7 cellular contexts compared by ENCODE assay signal in the genomic region with DNA sequence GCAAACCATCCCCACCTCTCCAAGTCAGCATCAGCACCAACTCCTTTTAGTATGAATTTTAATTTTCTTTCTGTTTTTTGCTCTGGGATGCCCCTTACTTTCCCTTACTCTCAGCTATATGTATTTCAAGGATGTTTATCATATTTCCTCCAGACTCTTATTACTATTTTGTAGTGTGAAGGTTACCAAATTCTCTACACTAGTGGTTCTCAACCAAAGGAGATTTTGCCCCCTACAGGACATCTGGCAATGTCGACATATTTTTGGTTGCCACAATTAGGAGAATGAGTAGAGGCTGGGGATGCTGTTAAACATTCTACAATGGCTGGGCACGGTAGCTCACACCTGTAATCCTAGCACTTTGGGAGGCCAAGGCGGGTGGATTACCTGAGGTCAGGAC. TPM values are rescaled to one million over a fixed set of nuclear protein-coding genes. Genes with fewer than 3 reads are reported as not detected.
DNase-seq lines count a peak whose midpoint lies in the region; ATAC-seq, FAIRE-seq and TF ChIP-seq lines count a peak whose summit lies in the region.

No MANE protein-coding gene starts in this region.

- no peak for TF ChIP-seq EP300 in stomach (IDR thresholded peaks at IDR 0.05)

- no peak overlapping the region for H3K4me2 ChIP-seq in fibroblast of lung (ENCODE audit: extremely low read depth, insufficient read depth, low read length)

- intact Hi-C loops in prostate gland (cut with DNase I) (no loop called here), stomach (cut with DNase I; ENCODE audit: low total_unique reads) (no loop called here)

- H3K9ac ChIP-seq in fibroblast of lung (ENCODE audit: insufficient read depth, low read length), result no peak overlapping the region

- no peaks in the 10 kb centered on the region for H3K4me1 ChIP-seq in RWPE2 (ENCODE audit: insufficient read depth, poor library complexity, severe bottlenecking)
- H3K4me1 ChIP-seq in fibroblast of lung (ENCODE audit: control insufficient read depth, extremely low read depth, insufficient read depth, low read length), result no peaks in the 10 kb centered on the region
- H3K4me1 ChIP-seq in prostate gland (replicated peaks), result no peaks in the 10 kb centered on the region
- no peaks in the 10 kb centered on the region for H3K4me1 ChIP-seq in stomach

- H3K27ac ChIP-seq in RWPE2 (ENCODE audit: poor library complexity, severe bottlenecking), result no peak overlapping the region
- H3K27ac ChIP-seq in fibroblast of lung (ENCODE audit: insufficient read depth, low read length), result no peak overlapping the region
- H3K27ac ChIP-seq in prostate gland, result no peak overlapping the region
- H3K27ac ChIP-seq in stomach, result no peak overlapping the region

- ATAC-seq in GM21576 (IDR thresholded peaks at IDR 0.05; ENCODE audit: unreplicated experiment) (peak; percentile 67), RWPE2 (ENCODE audit: low read depth) (peak; percentile 62)

- WGBS in prostate gland, result 35% methylated on average over 3 of the region's 3 CpGs
- WGBS in stomach, 5 donors, result 35 to 54% (median 48%) methylated on average over 3 of the region's 3 CpGs

- no peak for FAIRE-seq in D721Med (lab: Jason Lieb, UNC)

- TF ChIP-seq CTCF in D721Med (IDR thresholded peaks at IDR 0.05; ENCODE audit: insufficient read depth, missing control alignments) (peak; percentile 47), RWPE2 (IDR thresholded peaks at IDR 0.05; ENCODE audit: poor library complexity, severe bottlenecking) (peak; percentile 71), fibroblast of lung (conservative IDR thresholded peaks at IDR 0.05 in 1 of 2, IDR thresholded peaks at IDR 0.05 in 1 of 2; ENCODE audit: low read depth in 1 of 2, low read length in 2 of 2) (peak; percentile 58 to 72), prostate gland (IDR thresholded peaks at IDR 0.05) (peak in 3 of 4 experiments; percentile 29 to 45 (median 32)), stomach (IDR thresholded peaks at IDR 0.05) (peak in 3 of 7 experiments; percentile 19 to 35 (median 32))

- H3K36me3 ChIP-seq in RWPE2 (ENCODE audit: low read depth) (peaks cover 13% of the 10 kb centered on the region), fibroblast of lung (ENCODE audit: control insufficient read depth, insufficient read depth, low read length) (no peaks in the 10 kb centered on the region), prostate gland (no peaks in the 10 kb centered on the region), stomach (peaks cover 0 to 13% (median 5%) of the 10 kb centered on the region in 4 donors)

- no peaks in the 10 kb centered on the region for H3K79me2 ChIP-seq in fibroblast of lung (ENCODE audit: control insufficient read depth, insufficient read depth, low read length)

- H2AFZ ChIP-seq in fibroblast of lung (ENCODE audit: low read length), result no peak overlapping the region

- no peak for DNase-seq in D721Med (ENCODE audit: insufficient read length, low spot score)
- DNase-seq in RWPE2 (ENCODE audit: low spot score), result no peak
- DNase-seq in fibroblast of lung (ENCODE audit: low read depth in 2 of 2), result peak; percentile 30 to 72
- no peak for DNase-seq in prostate gland (ENCODE audit: low spot score)
- DNase-seq in NCI-H2029 (lab: John Stamatoyannopoulos, UW), result no peak
- no peak for DNase-seq in stomach

- no peaks in the 10 kb centered on the region for H4K20me1 ChIP-seq in fibroblast of lung (ENCODE audit: control insufficient read depth, extremely low read depth, insufficient read depth, low read length)

- no peak for TF ChIP-seq POLR2A in prostate gland (IDR thresholded peaks at IDR 0.05)
- no peak for TF ChIP-seq POLR2A in stomach (IDR thresholded peaks at IDR 0.05)

- no peaks in the 10 kb centered on the region for H3K9me3 ChIP-seq in RWPE2 (ENCODE audit: severe bottlenecking)
- H3K9me3 ChIP-seq in fibroblast of lung (ENCODE audit: control insufficient read depth, insufficient read depth, low read depth, low read length), result no peaks in the 10 kb centered on the region
- H3K9me3 ChIP-seq in prostate gland, result no peaks in the 10 kb centered on the region
- no peaks in the 10 kb centered on the region for H3K9me3 ChIP-seq in stomach

- no peak overlapping the region for H3K4me3 ChIP-seq in RWPE2 (ENCODE audit: severe bottlenecking)
- no peak overlapping the region for H3K4me3 ChIP-seq in fibroblast of lung (replicated peaks in 1 of 4; ENCODE audit: control extremely low read depth in 1 of 4, insufficient read depth in 1 of 4, low read depth in 3 of 4, low read length in 4 of 4)
- no peak overlapping the region for H3K4me3 ChIP-seq in prostate gland
- no peak overlapping the region for H3K4me3 ChIP-seq in stomach

- H3K27me3 ChIP-seq in RWPE2 (ENCODE audit: insufficient read depth, poor library complexity, severe bottlenecking), result no peaks in the 10 kb centered on the region
- H3K27me3 ChIP-seq in fibroblast of lung (ENCODE audit: control insufficient read depth, insufficient read depth, low read length), result no peaks in the 10 kb centered on the region
- no peaks in the 10 kb centered on the region for H3K27me3 ChIP-seq in prostate gland (replicated peaks; ENCODE audit: insufficient read depth)
- H3K27me3 ChIP-seq in stomach, result no peaks in the 10 kb centered on the region

RNA-seq across cellular contexts. Expression of a gene that starts 29.1 kb away (rescaled TPM):
- 19.5 and 23.8 TPM in 2 replicates for total RNA-seq in fibroblast of lung
- 11.9 and 16.1 TPM in 2 replicates for polyA plus RNA-seq in fibroblast of lung
- 8.0 and 10.4 TPM in 2 replicates for polyA plus RNA-seq in fibroblast of lung (2012)
- polyA minus RNA-seq in fibroblast of lung (ENCODE audit: low replicate concordance), result 4.9 and 7.4 TPM in 2 replicates
- 10 to 100 TPM; 22.6 to 41.4 TPM for total RNA-seq in prostate gland
- 10 to 100 TPM; 26.1 to 69.0 (median 30.8) TPM for total RNA-seq in stomach
- polyA plus RNA-seq in stomach, result 10 to 100 TPM in 1 of 3 donors, 1 to 10 TPM in 2; 5.8 to 11.8 (median 8.9) TPM

RNA-seq across cellular contexts. Expression of a gene that starts 51.5 kb away (rescaled TPM):
- total RNA-seq in fibroblast of lung, result 3.1 and 3.8 TPM in 2 replicates
- 3.0 and 3.9 TPM in 2 replicates for polyA plus RNA-seq in fibroblast of lung
- 3.4 and 4.1 TPM in 2 replicates for polyA plus RNA-seq in fibroblast of lung (2012)
- polyA minus RNA-seq in fibroblast of lung (ENCODE audit: low replicate concordance), result 0.89 and 3.4 TPM in 2 replicates
- total RNA-seq in prostate gland, result 1 to 10 TPM; 5.6 to 6.5 TPM
- 10 to 100 TPM in 2 of 5 donors, 1 to 10 TPM in 3; 1.2 to 31.7 (median 8.7) TPM for total RNA-seq in stomach
- polyA plus RNA-seq in stomach, result 1 to 10 TPM; 1.4 to 3.5 (median 2.9) TPM

RNA-seq across cellular contexts. Expression of a gene that starts 51.6 kb away (rescaled TPM):
- total RNA-seq in fibroblast of lung (3.1 and 4.8 TPM in 2 replicates), prostate gland (10 to 100 TPM in 1 of 2 donors, 1 to 10 TPM in 1; 6.9 to 24.5 TPM), stomach (10 to 100 TPM in 2 of 5 donors, 1 to 10 TPM in 3; 1.3 to 83.4 (median 9.0) TPM)
- polyA plus RNA-seq in fibroblast of lung (12.9 and 17.6 TPM in 2 replicates), stomach (10 to 100 TPM; 13.5 to 34.7 (median 18.5) TPM)
- polyA plus RNA-seq in fibroblast of lung (2012), result 10.7 and 12.4 TPM in 2 replicates
- polyA minus RNA-seq in fibroblast of lung (ENCODE audit: low replicate concordance), result 0.48 and 1.3 TPM in 2 replicates

Comparison
In these comparisons a context has a peak if more than half of its experiments do, and no peak if none do; other contexts are left out.
1. DNase-seq: peak in fibroblast of lung (2 of 2); none in D721Med (single experiment), RWPE2 (single experiment), prostate gland (single experiment), NCI-H2029 (single experiment) and stomach (single experiment).